19 cellular contexts compared by ENCODE assay signal in genomic region chr11:119489087-119489486, GRCh38.
A peak's percentile ranks its signal among the peaks of the same experiment; 100 is the strongest.
DNase-seq lines count a peak whose midpoint lies in the region; TF ChIP-seq lines count a peak whose summit lies in the region.
"Had no signal": no experiment of that assay in that cellular context is flagged by ENCODE, and none has a peak within 500 bp of the region (broad histone marks: within the 10 kb centered on the region; RNA-seq: fewer than 3 reads in every experiment).

No MANE protein-coding gene starts in this region.

- H3K9me3 ChIP-seq in WERI-Rb-1 (ENCODE audit: severe bottlenecking), result no peaks in the 10 kb centered on the region
- H3K9me3 ChIP-seq in tibial artery, result no peaks in the 10 kb centered on the region

- H3K36me3 Mint-ChIP-seq in activated T-cell treated with anti-CD3 and anti-CD28 coated beads, Interleukin-2, amount 50 U/mL, for 24 hours (ENCODE audit: low read depth), result no peaks in the 10 kb centered on the region
- H3K36me3 Mint-ChIP-seq in nephron progenitor cell (ENCODE audit: low read depth), result no peaks in the 10 kb centered on the region

- H3K4me1 ChIP-seq in tibial artery, result no peaks in the 10 kb centered on the region

- no peaks in the 10 kb centered on the region for H3K9me3 Mint-ChIP-seq in activated T-cell treated with anti-CD3 and anti-CD28 coated beads, Interleukin-2, amount 50 U/mL, for 24 hours
- no peaks in the 10 kb centered on the region for H3K9me3 Mint-ChIP-seq in nephron progenitor cell

- intact Hi-C loops in tibial artery (cut with DNase I; ENCODE audit: low total_unique reads), result loop anchor here (10.0 kb wide), 2 partner anchors 236 to 626 kb away; partner anchors contain the start of gene NECTIN1

- H3K4me3 ChIP-seq in WERI-Rb-1 (ENCODE audit: low read depth, low read length) (no peak overlapping the region), tibial artery (no peak overlapping the region)

- peaks cover 15% of the 10 kb centered on the region for H3K27me3 Mint-ChIP-seq in activated T-cell treated with anti-CD3 and anti-CD28 coated beads, Interleukin-2, amount 50 U/mL, for 24 hours
- peaks cover 46% of the 10 kb centered on the region for H3K27me3 Mint-ChIP-seq in nephron progenitor cell (ENCODE audit: low read depth, poor library complexity)

- DNase-seq in activated T-cell treated with anti-CD3 and anti-CD28 coated beads, Interleukin-2, amount 50 U/mL, for 24 hours, result peak; percentile 2
- DNase-seq in activated T-cell treated with anti-CD3 and anti-CD28 coated beads for 4 hours, result no peak
- peak; percentile 2 for DNase-seq in WERI-Rb-1
- peak; percentile 43 for DNase-seq in mesenteric fat pad (ENCODE audit: low spot score)
- peak; percentile 10 to 32 for DNase-seq in tibial artery
- DNase-seq in nephron progenitor cell, result no peak
- no peak for DNase-seq in LoVo (ENCODE audit: low spot score)
- DNase-seq: 8988T; GDM1; GOT3; KG1; NCI-H1105; NCI-H2081; NCI-H2171; NCI-H345; NCI-H524; NCI-H774; NK-92 treated with Interleukin-12 subunit alpha and Interleukin-12 subunit beta, amount 100 ng/mL, for 24 hours had no signal

- H3K4me1 Mint-ChIP-seq in activated T-cell treated with anti-CD3 and anti-CD28 coated beads, Interleukin-2, amount 50 U/mL, for 24 hours (ENCODE audit: low read depth), result no peaks in the 10 kb centered on the region
- H3K4me1 Mint-ChIP-seq in nephron progenitor cell, result peaks cover 7% of the 10 kb centered on the region

- H3K27ac Mint-ChIP-seq in activated T-cell treated with anti-CD3 and anti-CD28 coated beads, Interleukin-2, amount 50 U/mL, for 24 hours, result no peak overlapping the region
- no peak overlapping the region for H3K27ac Mint-ChIP-seq in nephron progenitor cell

- H3K27me3 ChIP-seq in WERI-Rb-1 (ENCODE audit: insufficient read depth, low read depth, severe bottlenecking) (no peaks in the 10 kb centered on the region), tibial artery (peaks cover 0 to 36% of the 10 kb centered on the region in 2 donors)

- TF ChIP-seq CTCF in WERI-Rb-1 (IDR thresholded peaks at IDR 0.05; ENCODE audit: low read depth, low read length) (no peak), tibial artery (IDR thresholded peaks at IDR 0.05) (no peak), nephron progenitor cell (IDR thresholded peaks at IDR 0.05) (no peak)

- no peak overlapping the region for H3K4me3 Mint-ChIP-seq in activated T-cell treated with anti-CD3 and anti-CD28 coated beads, Interleukin-2, amount 50 U/mL, for 24 hours
- no peak overlapping the region for H3K4me3 Mint-ChIP-seq in nephron progenitor cell

- H3K27ac ChIP-seq in WERI-Rb-1 (no peak overlapping the region), tibial artery (no peak overlapping the region)
- H3K27ac ChIP-seq: C4-2B had no signal

- H3K36me3 ChIP-seq in WERI-Rb-1 (no peaks in the 10 kb centered on the region), tibial artery (no peaks in the 10 kb centered on the region)

Comparison
In these comparisons a context has a peak if more than half of its experiments do, and no peak if none do; other contexts are left out.
1. DNase-seq: peak in activated T-cell treated with anti-CD3 and anti-CD28 coated beads, Interleukin-2, amount 50 U/mL, for 24 hours (single experiment), WERI-Rb-1 (single experiment), mesenteric fat pad (single experiment) and tibial artery (2 of 2); none in activated T-cell treated with anti-CD3 and anti-CD28 coated beads for 4 hours (single experiment), nephron progenitor cell (single experiment) and LoVo (single experiment).